8 cellular contexts compared by ENCODE assay signal in genomic region chrX:153971124-153971631, GRCh38. TPM values are rescaled to one million over a fixed set of nuclear protein-coding genes. Genes with fewer than 3 reads are reported as not detected.
DNase-seq lines count a peak whose midpoint lies in the region; ATAC-seq, FAIRE-seq and TF ChIP-seq lines count a peak whose summit lies in the region.

No MANE protein-coding gene starts in this region.

- DNase-seq in DND-41 (peak; percentile 88), LNCaP clone FGC (ENCODE audit: low read depth) (no peak), SJCRH30 (peak; percentile 84 to 87), frontal cortex (ENCODE audit: low spot score in 2 of 2) (peak; percentile 71 to 90), nucleus accumbens (lab: John Stamatoyannopoulos, UW) (peak in 55 of 56 donors; percentile 8 to 93 (median 81)), superior temporal gyrus (ENCODE audit: extremely low spot score) (peak; percentile 76)
- DNase-seq in activated naive CD4-positive, alpha-beta T cell treated with Interleukin-2 at 50 U/mL for 16 hours, result peak; percentile 89

- H3K27me3 ChIP-seq in DND-41 (ENCODE audit: insufficient read depth, low read length, poor library complexity) (no peaks in the 10 kb centered on the region), SJCRH30 (no peaks in the 10 kb centered on the region)

- H3K36me3 ChIP-seq in DND-41 (ENCODE audit: insufficient read depth, low read length) (peaks cover 35% of the 10 kb centered on the region), SJCRH30 (peaks cover 8% of the 10 kb centered on the region; the same call in 1 of the 2 replicates)

- H3K4me1 ChIP-seq in DND-41 (ENCODE audit: insufficient read depth, low read length) (peaks cover 46% of the 10 kb centered on the region), SJCRH30 (peaks cover 5% of the 10 kb centered on the region)

- H3K9me3 ChIP-seq in DND-41 (ENCODE audit: insufficient read depth, low read length, severe bottlenecking), result no peaks in the 10 kb centered on the region
- no peaks in the 10 kb centered on the region for H3K9me3 ChIP-seq in SJCRH30 (replicated peaks)

- no peak for FAIRE-seq in frontal cortex (lab: Jason Lieb, UNC)

- peaks cover 78% of the 10 kb centered on the region for H3K79me2 ChIP-seq in DND-41 (ENCODE audit: insufficient read depth, low read length)

- H2AFZ ChIP-seq in DND-41 (ENCODE audit: low read depth, low read length), result peak overlapping the region; percentile 55

- TF ChIP-seq CTCF in DND-41 (IDR thresholded peaks at IDR 0.05; ENCODE audit: borderline replicate concordance, extremely low read depth, low read length, poor library complexity, severe bottlenecking), result no peak
- no peak for TF ChIP-seq CTCF in LNCaP clone FGC (IDR thresholded peaks at IDR 0.05; ENCODE audit: control insufficient read depth, extremely low read depth, insufficient read depth)

- H3K4me2 ChIP-seq in DND-41 (ENCODE audit: insufficient read depth, low read length), result peak overlapping the region; percentile 49

- peak overlapping the region; percentile 58 to 90 for H3K4me3 ChIP-seq in DND-41 (ENCODE audit: low read depth in 1 of 2, low read length in 2 of 2)
- H3K4me3 ChIP-seq in LNCaP clone FGC (ENCODE audit: low read depth, low read length), result peak overlapping the region; percentile 69
- H3K4me3 ChIP-seq in SJCRH30, result peak overlapping the region; percentile 97

- peak overlapping the region; percentile 100 for H3K27ac ChIP-seq in DND-41 (ENCODE audit: low read length)
- H3K27ac ChIP-seq in SJCRH30, result peak overlapping the region; percentile 100

- H4K20me1 ChIP-seq in DND-41 (ENCODE audit: insufficient read depth, low read length), result peaks cover 37% of the 10 kb centered on the region

- H3K9ac ChIP-seq in DND-41 (ENCODE audit: low read depth, low read length), result peak overlapping the region; percentile 99

- ATAC-seq in DND-41 (ENCODE audit: insufficient read depth, low read depth) (peak; percentile 50), GM21825 (IDR thresholded peaks at IDR 0.05; ENCODE audit: unreplicated experiment) (peak; percentile 42)

RNA-seq across cellular contexts. Expression of gene HCFC1, which starts 0.4 kb away (rescaled TPM):
- total RNA-seq in SJCRH30 (2014; rRNA removed; shearing (Covaris generic)), result 55.6 and 56.9 TPM in 2 replicates
- 9.4 TPM for total RNA-seq in frontal cortex

RNA-seq across cellular contexts. Expression of gene TMEM187, which starts 1.4 kb away (rescaled TPM):
- 0.97 and 1.7 TPM in 2 replicates for total RNA-seq in SJCRH30 (2014; rRNA removed; shearing (Covaris generic))
- total RNA-seq in frontal cortex, result 1.6 TPM

RNA-seq across cellular contexts. Expression of gene RENBP, which starts 26.7 kb away (rescaled TPM):
- total RNA-seq in SJCRH30 (2014; rRNA removed; shearing (Covaris generic)), result 0.18 TPM in 1 of 2 replicates, not detected in the other
- 2.4 TPM for total RNA-seq in frontal cortex

RNA-seq across cellular contexts. Expression of gene NAA10, which starts 36.3 kb away (rescaled TPM):
- 58.6 and 69.6 TPM in 2 replicates for total RNA-seq in SJCRH30 (2014; rRNA removed; shearing (Covaris generic))
- 21.6 TPM for total RNA-seq in frontal cortex

RNA-seq across cellular contexts. Expression of gene ARHGAP4, which starts 45.1 kb away (rescaled TPM):
- 7.7 and 8.2 TPM in 2 replicates for total RNA-seq in SJCRH30 (2014; rRNA removed; shearing (Covaris generic))
- 5.7 TPM for total RNA-seq in frontal cortex
